Comparison of ENCODE assay signal across 1 cellular context in the genomic region with DNA sequence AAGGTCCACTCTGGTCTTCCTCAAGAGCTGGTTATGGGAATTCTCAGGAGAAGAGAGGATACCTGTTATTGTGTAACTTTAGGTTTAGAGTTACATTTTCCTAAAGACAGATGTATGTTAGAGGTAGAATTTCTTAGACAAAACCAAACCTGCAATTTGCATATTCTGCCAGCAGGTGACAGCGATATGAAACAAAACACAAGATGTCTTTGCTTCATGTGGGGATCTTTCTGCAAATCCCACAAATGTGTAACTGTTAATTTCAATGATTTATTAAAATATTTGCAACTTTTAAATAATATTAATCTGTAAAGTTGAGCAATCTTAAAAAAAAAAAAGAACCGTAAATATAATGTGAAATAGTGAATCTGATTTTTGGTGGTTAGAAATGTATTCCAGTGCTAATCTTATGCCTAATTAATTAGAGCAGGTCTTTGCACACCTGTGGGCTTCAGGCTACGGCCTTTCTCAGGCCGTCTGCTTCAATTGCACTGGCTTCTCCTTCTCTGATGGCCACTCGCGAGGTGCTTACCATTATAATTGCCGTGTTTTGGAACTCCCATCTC.
TF ChIP-seq lines count a peak whose summit lies in the region.

No MANE protein-coding gene starts in this region.

TF ChIP-seq in HCT116, 20 proteins besides CTCF, POLR2A, EP300 and RAD21 (continued from another document):
- TF ChIP-seq, protein P1, sequence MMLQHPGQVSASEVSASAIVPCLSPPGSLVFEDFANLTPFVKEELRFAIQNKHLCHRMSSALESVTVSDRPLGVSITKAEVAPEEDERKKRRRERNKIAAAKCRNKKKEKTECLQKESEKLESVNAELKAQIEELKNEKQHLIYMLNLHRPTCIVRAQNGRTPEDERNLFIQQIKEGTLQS (IDR thresholded peaks at IDR 0.05) = no peak
- TF ChIP-seq EZH2phosphoT487 (IDR thresholded peaks at IDR 0.05; ENCODE audit: borderline replicate concordance) (no peak), TCF7L2 (IDR thresholded peaks at IDR 0.05; ENCODE audit: borderline replicate concordance, extremely low read depth, insufficient read depth, insufficient read length) (no peak), SP1 (IDR thresholded peaks at IDR 0.05; ENCODE audit: low read depth) (no peak), ELF1 (IDR thresholded peaks at IDR 0.05; ENCODE audit: borderline replicate concordance, low read depth) (no peak), SRF (IDR thresholded peaks at IDR 0.05; ENCODE audit: low read depth) (no peak), YY1 (IDR thresholded peaks at IDR 0.05; ENCODE audit: extremely low read depth, insufficient replicate concordance, low read depth, low read length) (no peak)
- TF ChIP-seq, protein P2, sequence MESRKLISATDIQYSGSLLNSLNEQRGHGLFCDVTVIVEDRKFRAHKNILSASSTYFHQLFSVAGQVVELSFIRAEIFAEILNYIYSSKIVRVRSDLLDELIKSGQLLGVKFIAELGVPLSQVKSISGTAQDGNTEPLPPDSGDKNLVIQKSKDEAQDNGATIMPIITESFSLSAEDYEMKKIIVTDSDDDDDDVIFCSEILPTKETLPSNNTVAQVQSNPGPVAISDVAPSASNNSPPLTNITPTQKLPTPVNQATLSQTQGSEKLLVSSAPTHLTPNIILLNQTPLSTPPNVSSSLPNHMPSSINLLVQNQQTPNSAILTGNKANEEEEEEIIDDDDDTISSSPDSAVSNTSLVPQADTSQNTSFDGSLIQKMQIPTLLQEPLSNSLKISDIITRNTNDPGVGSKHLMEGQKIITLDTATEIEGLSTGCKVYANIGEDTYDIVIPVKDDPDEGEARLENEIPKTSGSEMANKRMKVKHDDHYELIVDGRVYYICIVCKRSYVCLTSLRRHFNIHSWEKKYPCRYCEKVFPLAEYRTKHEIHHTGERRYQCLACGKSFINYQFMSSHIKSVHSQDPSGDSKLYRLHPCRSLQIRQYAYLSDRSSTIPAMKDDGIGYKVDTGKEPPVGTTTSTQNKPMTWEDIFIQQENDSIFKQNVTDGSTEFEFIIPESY (IDR thresholded peaks at IDR 0.05; ENCODE audit: extremely low read depth, insufficient replicate concordance, low read length) = no peak
